ENCODE assay signal across 1 cellular context in the genomic region with DNA sequence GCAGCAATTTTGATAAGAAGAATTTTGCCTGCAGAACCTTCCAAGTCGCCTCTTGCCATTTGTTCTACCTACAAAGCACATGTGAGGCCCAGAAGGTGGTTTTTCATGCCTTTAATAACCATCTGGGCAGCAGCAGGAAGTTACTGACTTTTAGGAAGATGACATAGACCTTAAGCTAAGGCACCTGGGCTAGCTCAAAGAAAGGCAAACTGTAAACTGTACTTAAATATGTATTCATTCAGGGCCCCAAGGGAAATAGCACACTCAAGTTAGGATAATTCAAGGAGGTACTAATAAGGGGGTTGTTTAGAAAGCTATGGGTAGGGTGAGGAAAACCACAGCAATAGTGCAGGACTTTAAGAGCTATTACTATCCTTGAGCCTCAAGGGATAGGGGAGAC.
TF ChIP-seq lines count a peak whose summit lies in the region.

No MANE protein-coding gene starts in this region.

TF ChIP-seq in GM12878, 131 proteins besides CTCF, POLR2A, EP300 and RAD21 (continued from another document):
- TF ChIP-seq, protein P1, sequence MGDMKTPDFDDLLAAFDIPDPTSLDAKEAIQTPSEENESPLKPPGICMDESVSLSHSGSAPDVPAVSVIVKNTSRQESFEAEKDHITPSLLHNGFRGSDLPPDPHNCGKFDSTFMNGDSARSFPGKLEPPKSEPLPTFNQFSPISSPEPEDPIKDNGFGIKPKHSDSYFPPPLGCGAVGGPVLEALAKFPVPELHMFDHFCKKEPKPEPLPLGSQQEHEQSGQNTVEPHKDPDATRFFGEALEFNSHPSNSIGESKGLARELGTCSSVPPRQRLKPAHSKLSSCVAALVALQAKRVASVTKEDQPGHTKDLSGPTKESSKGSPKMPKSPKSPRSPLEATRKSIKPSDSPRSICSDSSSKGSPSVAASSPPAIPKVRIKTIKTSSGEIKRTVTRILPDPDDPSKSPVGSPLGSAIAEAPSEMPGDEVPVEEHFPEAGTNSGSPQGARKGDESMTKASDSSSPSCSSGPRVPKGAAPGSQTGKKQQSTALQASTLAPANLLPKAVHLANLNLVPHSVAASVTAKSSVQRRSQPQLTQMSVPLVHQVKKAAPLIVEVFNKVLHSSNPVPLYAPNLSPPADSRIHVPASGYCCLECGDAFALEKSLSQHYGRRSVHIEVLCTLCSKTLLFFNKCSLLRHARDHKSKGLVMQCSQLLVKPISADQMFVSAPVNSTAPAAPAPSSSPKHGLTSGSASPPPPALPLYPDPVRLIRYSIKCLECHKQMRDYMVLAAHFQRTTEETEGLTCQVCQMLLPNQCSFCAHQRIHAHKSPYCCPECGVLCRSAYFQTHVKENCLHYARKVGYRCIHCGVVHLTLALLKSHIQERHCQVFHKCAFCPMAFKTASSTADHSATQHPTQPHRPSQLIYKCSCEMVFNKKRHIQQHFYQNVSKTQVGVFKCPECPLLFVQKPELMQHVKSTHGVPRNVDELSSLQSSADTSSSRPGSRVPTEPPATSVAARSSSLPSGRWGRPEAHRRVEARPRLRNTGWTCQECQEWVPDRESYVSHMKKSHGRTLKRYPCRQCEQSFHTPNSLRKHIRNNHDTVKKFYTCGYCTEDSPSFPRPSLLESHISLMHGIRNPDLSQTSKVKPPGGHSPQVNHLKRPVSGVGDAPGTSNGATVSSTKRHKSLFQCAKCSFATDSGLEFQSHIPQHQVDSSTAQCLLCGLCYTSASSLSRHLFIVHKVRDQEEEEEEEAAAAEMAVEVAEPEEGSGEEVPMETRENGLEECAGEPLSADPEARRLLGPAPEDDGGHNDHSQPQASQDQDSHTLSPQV (IDR thresholded peaks at IDR 0.05): no peak
